Comparison of ENCODE assay signal across 8 cellular contexts in genomic region chr7:45001138-45001694, GRCh38. TPM values are rescaled to one million over a fixed set of nuclear protein-coding genes. Genes with fewer than 3 reads are reported as not detected.
DNase-seq lines count a peak whose midpoint lies in the region; ATAC-seq and TF ChIP-seq lines count a peak whose summit lies in the region.

No MANE protein-coding gene starts in this region.

- DNase-seq in heart right ventricle (no peak), left cardiac atrium (no peak), MCF 10A (ENCODE audit: unreplicated experiment) (peak; percentile 51), testis (peak; percentile 39), HuH-7.5 (ENCODE audit: low spot score) (no peak)
- peak; percentile 58 for DNase-seq in T-helper 2 cell treated with Interferon-gamma antibody and Interleukin-4, amounts not matched to agents 5 μg/mL and 100 μg/mL, for 36 hours (ENCODE audit: low spot score)

- H3K4me1 ChIP-seq in heart right ventricle: peaks cover 0 to 37% (median 28%) of the 10 kb centered on the region in 9 donors
- peaks cover 6% of the 10 kb centered on the region for H3K4me1 ChIP-seq in mesodermal cell (ENCODE audit: control insufficient read depth, insufficient read depth, low read length, poor library complexity, severe bottlenecking)
- H3K4me1 ChIP-seq in testis: peaks cover 9% of the 10 kb centered on the region

- H3K27ac ChIP-seq in heart right ventricle (peak overlapping the region in 9 of 10 donors; percentile 87 to 96 (median 93)), mesodermal cell (ENCODE audit: low read depth, low read length, severe bottlenecking) (no peak overlapping the region), testis (peak overlapping the region; percentile 91 to 93)

- peak overlapping the region; percentile 43 to 82 (median 74) for H3K4me3 ChIP-seq in heart right ventricle
- peak overlapping the region; percentile 64 for H3K4me3 ChIP-seq in mesodermal cell (ENCODE audit: extremely low read depth, insufficient read depth, low read length, poor library complexity, severe bottlenecking)
- peak overlapping the region; percentile 76 to 92 for H3K4me3 ChIP-seq in testis

- peak overlapping the region; percentile 88 for H3K27ac Mint-ChIP-seq in T-helper 2 cell treated with Interferon-gamma antibody and Interleukin-4, amounts not matched to agents 5 μg/mL and 100 μg/mL, for 36 hours
- H3K27ac Mint-ChIP-seq in MCF 10A (ENCODE audit: low read depth, unreplicated experiment): peak overlapping the region; percentile 72

- H3K9me3 ChIP-seq in heart right ventricle: no peaks in the 10 kb centered on the region
- no peaks in the 10 kb centered on the region for H3K9me3 ChIP-seq in mesodermal cell (ENCODE audit: control insufficient read depth, low read length)
- H3K9me3 ChIP-seq in testis: no peaks in the 10 kb centered on the region

- peaks cover 45% of the 10 kb centered on the region for H3K4me1 Mint-ChIP-seq in T-helper 2 cell treated with Interferon-gamma antibody and Interleukin-4, amounts not matched to agents 5 μg/mL and 100 μg/mL, for 36 hours (ENCODE audit: low read depth)
- peaks cover 23% of the 10 kb centered on the region for H3K4me1 Mint-ChIP-seq in MCF 10A (ENCODE audit: insufficient read depth, unreplicated experiment)

- H3K36me3 Mint-ChIP-seq in T-helper 2 cell treated with Interferon-gamma antibody and Interleukin-4, amounts not matched to agents 5 μg/mL and 100 μg/mL, for 36 hours (ENCODE audit: low read depth): peaks cover 24% of the 10 kb centered on the region
- peaks cover 12% of the 10 kb centered on the region for H3K36me3 Mint-ChIP-seq in MCF 10A (ENCODE audit: insufficient read depth, unreplicated experiment)

- H3K36me3 ChIP-seq in heart right ventricle: peaks cover 0 to 10% (median 0%) of the 10 kb centered on the region in 9 donors
- peaks cover 16% of the 10 kb centered on the region for H3K36me3 ChIP-seq in mesodermal cell (ENCODE audit: control insufficient read depth, insufficient read depth, low read length)
- H3K36me3 ChIP-seq in testis (ENCODE audit: low read depth, missing control alignments): no peaks in the 10 kb centered on the region

- H3K27me3 ChIP-seq in heart right ventricle (no peaks in the 10 kb centered on the region), testis (no peaks in the 10 kb centered on the region)

- ATAC-seq in heart right ventricle (no peak), left cardiac atrium (no peak), HG03064 (IDR thresholded peaks at IDR 0.05; ENCODE audit: low read depth, unreplicated experiment) (peak; percentile 37)

- TF ChIP-seq CTCF in heart right ventricle (IDR thresholded peaks at IDR 0.05) (no peak), MCF 10A (IDR thresholded peaks at IDR 0.05; ENCODE audit: unreplicated experiment) (no peak), testis (IDR thresholded peaks at IDR 0.05) (no peak)

- CTCF ChIA-PET in MCF 10A (lab: Yijun Ruan, JAX): interaction anchor here (0.7 to 3.0 kb wide), 10 partner anchors 10 to 157 kb away, joined by 3 to 15 read pairs (median 4); no protein-coding TSS in a partner anchor

- H3K4me3 Mint-ChIP-seq in T-helper 2 cell treated with Interferon-gamma antibody and Interleukin-4, amounts not matched to agents 5 μg/mL and 100 μg/mL, for 36 hours: peak overlapping the region; percentile 90
- H3K4me3 Mint-ChIP-seq in MCF 10A (ENCODE audit: unreplicated experiment): peak overlapping the region; percentile 75

- 26 to 32% methylated on average over 10 of the region's 10 CpGs for WGBS in heart right ventricle, 2 donors
- WGBS in mesodermal cell (ENCODE audit: insufficient coverage in 2 of 2), 2 experiments: 58 to 66% methylated on average over 10 of the region's 10 CpGs
- WGBS in testis, 2 donors: 24 to 39% methylated on average over 10 of the region's 10 CpGs

- TSS peak; percentile 40 for BruUV-seq in MCF 10A (replicated peaks; lab: Mats Ljungman, UMichigan)

- intact Hi-C loops in heart right ventricle (cut with DNase I) (loop anchor here in 3 of 10 donors (5.0 to 10.0 kb wide), 2 partner anchors 54 to 111 kb away; partner anchors contain the start of gene TBRG4 (in 2 of the 3)), left cardiac atrium (cut with DNase I) (loop anchor here in 1 of 2 donors (10.0 kb wide), 1 partner anchor 64 kb away; no protein-coding TSS in a partner anchor), MCF 10A (cut with micrococcal nuclease) (no loop called here), testis (cut with DNase I; ENCODE audit: low total_unique reads) (no loop called here)

- TF ChIP-seq POLR2A in testis (IDR thresholded peaks at IDR 0.05): no peak

- POLR2A ChIA-PET in MCF 10A (lab: Yijun Ruan, JAX): interaction anchor here (0.6 to 8.8 kb wide), 28 partner anchors 10 to 958 kb away, joined by 3 to 190 read pairs (median 7); partner anchors contain the start of genes DDX56, H2AZ2, NUDCD3 and OGDH

- H3K9me3 Mint-ChIP-seq in T-helper 2 cell treated with Interferon-gamma antibody and Interleukin-4, amounts not matched to agents 5 μg/mL and 100 μg/mL, for 36 hours: no peaks in the 10 kb centered on the region
- H3K9me3 Mint-ChIP-seq in MCF 10A (ENCODE audit: unreplicated experiment): no peaks in the 10 kb centered on the region

- no peaks in the 10 kb centered on the region for H3K27me3 Mint-ChIP-seq in T-helper 2 cell treated with Interferon-gamma antibody and Interleukin-4, amounts not matched to agents 5 μg/mL and 100 μg/mL, for 36 hours (ENCODE audit: low read depth)
- no peaks in the 10 kb centered on the region for H3K27me3 Mint-ChIP-seq in MCF 10A (ENCODE audit: insufficient read depth, unreplicated experiment)

RNA-seq across cellular contexts. Expression of gene CCM2, which starts 1.2 kb away (rescaled TPM):
- 10 to 100 TPM; 21.5 to 37.7 (median 25.4) TPM for total RNA-seq in heart right ventricle
- 10 to 100 TPM; 45.1 to 71.1 TPM for polyA plus RNA-seq in heart right ventricle
- total RNA-seq in left cardiac atrium: 10 to 100 TPM; 33.5 to 36.5 TPM
- total RNA-seq in MCF 10A (2022): 35.1 and 36.2 TPM in 2 replicates
- 44.0 TPM for polyA plus RNA-seq in mesodermal cell (2013, experiment 1 of 2)
- 36.0 TPM for polyA plus RNA-seq in mesodermal cell (2013, experiment 2 of 2)
- total RNA-seq in testis: 10 to 100 TPM; 85.4 to 95.1 TPM
- polyA plus RNA-seq in testis (ENCODE audit: insufficient read depth, low read depth, low replicate concordance): 57.6 TPM

RNA-seq across cellular contexts. Expression of gene MYO1G, which starts 22.4 kb away (rescaled TPM):
- 10 to 100 TPM in 1 of 10 donors, 1 to 10 TPM in 3, under 1 TPM in 6; 0.30 to 11.0 (median 0.65) TPM for total RNA-seq in heart right ventricle
- polyA plus RNA-seq in heart right ventricle: 1 to 10 TPM in 1 of 2 donors, under 1 TPM in 1; 0.66 to 1.0 TPM
- total RNA-seq in left cardiac atrium: 1 to 10 TPM; 3.1 to 3.5 TPM
- total RNA-seq in MCF 10A (2022): 0.14 and 0.15 TPM in 2 replicates
- not detected for polyA plus RNA-seq in mesodermal cell (2013, experiment 1 of 2)
- polyA plus RNA-seq in mesodermal cell (2013, experiment 2 of 2): not detected
- total RNA-seq in testis: 1 to 10 TPM in 1 of 2 donors, under 1 TPM in 1; 0.63 to 1.7 TPM
- polyA plus RNA-seq in testis (ENCODE audit: insufficient read depth, low read depth, low replicate concordance): 2.5 TPM

Comparison
In these comparisons a context has a peak if more than half of its experiments do, and no peak if none do; other contexts are left out.
1. DNase-seq: peak in T-helper 2 cell treated with Interferon-gamma antibody and Interleukin-4, amounts not matched to agents 5 μg/mL and 100 μg/mL, for 36 hours (single experiment), MCF 10A (single experiment) and testis (single experiment); none in heart right ventricle (0 of 2), left cardiac atrium (single experiment) and HuH-7.5 (single experiment).
2. Peak in every context shown above with its lines, with median percentiles within 50 percentile points of each other: H3K4me3 ChIP-seq.